17 cellular contexts compared by ENCODE assay signal in the genomic region with DNA sequence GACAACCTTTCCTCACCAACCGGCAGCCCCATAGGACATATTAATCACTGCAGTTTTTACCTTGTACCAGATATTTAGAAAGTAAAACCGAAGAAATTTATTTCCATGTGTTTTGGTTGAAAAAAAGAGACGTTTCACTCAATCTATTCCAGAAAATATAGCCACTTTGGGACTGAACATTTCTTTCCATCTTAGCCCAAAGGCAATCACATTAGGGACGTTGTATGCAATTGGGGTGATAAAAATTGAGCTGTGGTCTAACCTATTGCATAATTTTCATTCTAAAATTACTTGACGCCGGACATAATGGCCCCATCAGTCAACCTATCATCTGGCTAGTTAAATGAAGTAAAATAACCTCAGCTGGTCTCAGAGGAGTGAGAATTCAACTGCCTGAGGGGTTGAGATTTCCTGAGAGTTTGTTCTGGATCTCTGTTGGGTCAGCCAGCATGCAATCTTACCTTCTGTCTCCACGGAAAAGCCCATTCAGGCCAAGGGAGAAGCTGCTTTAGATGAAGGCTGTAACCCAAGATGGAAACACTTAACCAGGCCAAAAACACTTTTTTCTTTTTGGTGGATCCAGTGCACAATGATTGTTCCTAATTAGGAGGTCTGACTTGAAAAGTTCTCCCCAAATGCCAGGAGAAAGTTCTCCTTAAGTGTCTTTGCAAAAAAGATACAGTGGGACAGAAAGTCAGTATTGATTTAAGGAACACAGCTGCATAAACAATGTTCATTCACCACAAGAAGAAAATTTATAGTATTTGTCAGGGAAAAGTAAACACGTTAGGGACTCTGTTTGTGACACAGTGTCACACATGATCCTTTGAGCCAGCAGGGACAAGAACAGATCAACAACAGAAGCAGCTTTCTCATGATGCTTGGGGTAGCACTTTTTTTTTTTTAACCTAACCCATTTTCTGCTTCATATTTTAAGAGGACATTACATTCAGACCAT.
DNase-seq lines count a peak whose midpoint lies in the region; TF ChIP-seq lines count a peak whose summit lies in the region.
"Had no signal": no experiment of that assay in that cellular context is flagged by ENCODE, and none has a peak within 500 bp of the region (broad histone marks: within the 10 kb centered on the region; RNA-seq: fewer than 3 reads in every experiment).

No MANE protein-coding gene starts in this region.

- H3K9me3 ChIP-seq in HAP-1 = no peaks in the 10 kb centered on the region
- no peaks in the 10 kb centered on the region for H3K9me3 ChIP-seq in effector memory CD4-positive, alpha-beta T cell (ENCODE audit: control insufficient read depth, low read length)
- H3K9me3 ChIP-seq: thyroid gland had no signal

- H3K9me3 Mint-ChIP-seq in nephron = peaks cover 13% of the 10 kb centered on the region
- H3K9me3 Mint-ChIP-seq: activated naive CD4-positive, alpha-beta T cell treated with anti-CD3 and anti-CD28 coated beads, Interleukin-2, amount 50 U/mL, for 24 hours had no signal

- H3K36me3 ChIP-seq in HAP-1 (replicated peaks) = no peaks in the 10 kb centered on the region
- no peaks in the 10 kb centered on the region for H3K36me3 ChIP-seq in effector memory CD4-positive, alpha-beta T cell (ENCODE audit: control insufficient read depth, insufficient read depth, low read length)
- H3K36me3 ChIP-seq: brain microvascular endothelial cell, thyroid gland had no signal

- H3K4me3 ChIP-seq in AG10803 (ENCODE audit: low read length) = no peak overlapping the region
- H3K4me3 ChIP-seq in HAP-1 = no peak overlapping the region
- no peak overlapping the region for H3K4me3 ChIP-seq in effector memory CD4-positive, alpha-beta T cell (ENCODE audit: insufficient read depth, low read depth, low read length, poor library complexity, severe bottlenecking)
- H3K4me3 ChIP-seq: PC-9, thyroid gland had no signal

- no peaks in the 10 kb centered on the region for H3K27me3 Mint-ChIP-seq in nephron (ENCODE audit: low read depth)
- H3K27me3 Mint-ChIP-seq: activated naive CD4-positive, alpha-beta T cell treated with anti-CD3 and anti-CD28 coated beads, Interleukin-2, amount 50 U/mL, for 24 hours had no signal

- in situ Hi-C loops in HAP-1 (cut with MboI; ENCODE audit: low sequenced_read_pairs) = no loop called here

- H3K27me3 ChIP-seq in HAP-1 (ENCODE audit: low read depth) = peaks cover 5% of the 10 kb centered on the region; the same call in 1 of the 2 replicates
- no peaks in the 10 kb centered on the region for H3K27me3 ChIP-seq in effector memory CD4-positive, alpha-beta T cell (replicated peaks; ENCODE audit: control insufficient read depth, insufficient read depth, low read length, poor library complexity, severe bottlenecking)
- H3K27me3 ChIP-seq: brain microvascular endothelial cell, thyroid gland had no signal

- POLR2A ChIA-PET in HEK293T (lab: Yijun Ruan, JAX) (no interaction called here), RWPE1 (lab: Yijun Ruan, JAX; ENCODE audit: low non-redundant PET) (no interaction called here)

- DNase-seq in AG10803 (ENCODE audit: low read depth) = peak; percentile 15
- DNase-seq in HEK293T (ENCODE audit: extremely low spot score) = no peak
- DNase-seq in NOMO-1 (lab: John Stamatoyannopoulos, UW; ENCODE audit: unreplicated experiment in 2 of 2) = peak; percentile 77 to 84
- DNase-seq in activated CD8-positive, alpha-beta memory T cell treated with anti-CD3 and anti-CD28 coated beads, Interleukin-2, amount 50 U/mL, for 4 hours = no peak
- no peak for DNase-seq in RWPE1 (ENCODE audit: low spot score)
- no peak for DNase-seq in HAP-1 (ENCODE audit: low spot score in 2 of 2)
- no peak for DNase-seq in effector memory CD4-positive, alpha-beta T cell
- DNase-seq: activated CD4-positive, CD25-positive, alpha-beta regulatory T cell treated with anti-CD3 and anti-CD28 coated beads, Interleukin-2, amount 50 U/mL, for 72 hours; brain microvascular endothelial cell; Calu3; left colon; PC-9; retina; thyroid gland had no signal

- H3K4me3 Mint-ChIP-seq in nephron = no peak overlapping the region
- H3K4me3 Mint-ChIP-seq: activated naive CD4-positive, alpha-beta T cell treated with anti-CD3 and anti-CD28 coated beads, Interleukin-2, amount 50 U/mL, for 24 hours; T-helper 1 cell treated with Interleukin-12 subunit alpha and Interleukin-12 subunit beta and Interleukin-4 antibody, amounts not matched to agents 30 μg/mL and 1 μg/mL, for 36 hours had no signal

- H3K27ac Mint-ChIP-seq in nephron = peak overlapping the region; percentile 8 to 78 (median 67)
- H3K27ac Mint-ChIP-seq: activated naive CD4-positive, alpha-beta T cell treated with anti-CD3 and anti-CD28 coated beads, Interleukin-2, amount 50 U/mL, for 24 hours; T-helper 1 cell treated with Interleukin-12 subunit alpha and Interleukin-12 subunit beta and Interleukin-4 antibody, amounts not matched to agents 30 μg/mL and 1 μg/mL, for 36 hours had no signal

- H3K36me3 Mint-ChIP-seq in nephron (ENCODE audit: low read depth) = peaks cover 7% of the 10 kb centered on the region

- H3K4me1 ChIP-seq in HAP-1 = no peaks in the 10 kb centered on the region
- H3K4me1 ChIP-seq in effector memory CD4-positive, alpha-beta T cell (ENCODE audit: control insufficient read depth, insufficient read depth, low read length, poor library complexity, severe bottlenecking) = no peaks in the 10 kb centered on the region
- H3K4me1 ChIP-seq: thyroid gland had no signal

- no peak overlapping the region for H3K27ac ChIP-seq in RWPE1
- no peak overlapping the region for H3K27ac ChIP-seq in effector memory CD4-positive, alpha-beta T cell (ENCODE audit: insufficient read depth, low read length, poor library complexity, severe bottlenecking)
- H3K27ac ChIP-seq: brain microvascular endothelial cell, PC-9, thyroid gland had no signal

- CTCF ChIA-PET in HEK293T (lab: Yijun Ruan, JAX) = interaction anchor here (0.6 kb wide), 1 partner anchor 12 kb away, joined by 4 read pairs; no protein-coding TSS in a partner anchor
- CTCF ChIA-PET in RWPE1 (lab: Yijun Ruan, JAX) = interaction anchor here (0.6 to 0.7 kb wide), 2 partner anchors 396 to 523 kb away, joined by 3 to 8 read pairs; no protein-coding TSS in a partner anchor

- no peak for TF ChIP-seq CTCF in AG10803 (conservative IDR thresholded peaks at IDR 0.05; ENCODE audit: low read length)
- TF ChIP-seq CTCF in nephron (IDR thresholded peaks at IDR 0.05; ENCODE audit: unreplicated experiment in 3 of 3) = no peak
- no peak for TF ChIP-seq CTCF in RWPE1 (conservative IDR thresholded peaks at IDR 0.05; ENCODE audit: low read depth)

- peaks cover 23% of the 10 kb centered on the region for H3K4me1 Mint-ChIP-seq in nephron
- H3K4me1 Mint-ChIP-seq: activated naive CD4-positive, alpha-beta T cell treated with anti-CD3 and anti-CD28 coated beads, Interleukin-2, amount 50 U/mL, for 24 hours had no signal

TF ChIP-seq in HEK293T, 16 proteins besides CTCF, POLR2A, EP300 and RAD21:
- 0 out of 2 replicates have a peak, but pooled peaks have one; percentile 20 for TF ChIP-seq ZNF384 (IDR thresholded peaks at IDR 0.05)
- TF ChIP-seq, protein P1, sequence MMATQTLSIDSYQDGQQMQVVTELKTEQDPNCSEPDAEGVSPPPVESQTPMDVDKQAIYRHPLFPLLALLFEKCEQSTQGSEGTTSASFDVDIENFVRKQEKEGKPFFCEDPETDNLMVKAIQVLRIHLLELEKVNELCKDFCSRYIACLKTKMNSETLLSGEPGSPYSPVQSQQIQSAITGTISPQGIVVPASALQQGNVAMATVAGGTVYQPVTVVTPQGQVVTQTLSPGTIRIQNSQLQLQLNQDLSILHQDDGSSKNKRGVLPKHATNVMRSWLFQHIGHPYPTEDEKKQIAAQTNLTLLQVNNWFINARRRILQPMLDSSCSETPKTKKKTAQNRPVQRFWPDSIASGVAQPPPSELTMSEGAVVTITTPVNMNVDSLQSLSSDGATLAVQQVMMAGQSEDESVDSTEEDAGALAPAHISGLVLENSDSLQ (IDR thresholded peaks at IDR 0.05) = peak; percentile 27; the same call in 1 of the 2 replicates
- no peak for TF ChIP-seq NFRKB (IDR thresholded peaks at IDR 0.05)
- TF ChIP-seq FOXK2 (IDR thresholded peaks at IDR 0.05) = no peak

Comparison
In these comparisons a context has a peak if more than half of its experiments do, and no peak if none do; other contexts are left out.
1. DNase-seq: peak in AG10803 (single experiment) and NOMO-1 (2 of 2); none in HEK293T (single experiment), activated CD8-positive, alpha-beta memory T cell treated with anti-CD3 and anti-CD28 coated beads, Interleukin-2, amount 50 U/mL, for 4 hours (single experiment), RWPE1 (single experiment), HAP-1 (0 of 2) and effector memory CD4-positive, alpha-beta T cell (0 of 3).